Comparison of ENCODE assay signal across 20 cellular contexts in genomic region chr12:664075-664778, GRCh38. TPM values are rescaled to one million over a fixed set of nuclear protein-coding genes. Genes with fewer than 3 reads are reported as not detected.
A peak's percentile ranks its signal among the peaks of the same experiment; 100 is the strongest.
DNase-seq lines count a peak whose midpoint lies in the region; ATAC-seq and TF ChIP-seq lines count a peak whose summit lies in the region.
"Had no signal": no experiment of that assay in that cellular context is flagged by ENCODE, and none has a peak within 500 bp of the region (broad histone marks: within the 10 kb centered on the region; RNA-seq: fewer than 3 reads in every experiment).

No MANE protein-coding gene starts in this region.

- no peaks in the 10 kb centered on the region for H3K9me3 Mint-ChIP-seq in activated naive CD4-positive, alpha-beta T cell treated with anti-CD3 and anti-CD28 coated beads, Interleukin-2, amount 50 U/mL, for 24 hours
- H3K9me3 Mint-ChIP-seq: GM23338 had no signal

- ATAC-seq in T-helper 17 cell (no peak), left lung (peak; percentile 70)

- no peak overlapping the region for H3K4me3 ChIP-seq in left lung
- H3K4me3 ChIP-seq: A549, GM23338, Peyer's patch had no signal

- DNase-seq in activated naive CD4-positive, alpha-beta T cell treated with Interleukin-2 at 50 U/mL for 16 hours: no peak
- no peak for DNase-seq in T-helper 17 cell
- no peak for DNase-seq in left lung
- DNase-seq in foreskin melanocyte: no peak
- no peak for DNase-seq in DMS 273 (lab: John Stamatoyannopoulos, UW; ENCODE audit: unreplicated experiment)
- no peak for DNase-seq in DMS79 treated with DMSO at 0.1 percent for 48 hours (lab: John Stamatoyannopoulos, UW)
- DNase-seq: DMS153, NCI-H1092 treated with DMSO at 0.1 percent for 48 hours, NCI-H1694, NCI-H345, NCI-H526 treated with DMSO at 0.1 percent for 48 hours, Peyer's patch, Right ventricle myocardium superior had no signal

- H3K36me3 Mint-ChIP-seq in activated naive CD4-positive, alpha-beta T cell treated with anti-CD3 and anti-CD28 coated beads, Interleukin-2, amount 50 U/mL, for 24 hours: no peaks in the 10 kb centered on the region
- no peaks in the 10 kb centered on the region for H3K36me3 Mint-ChIP-seq in T-helper 17 cell (ENCODE audit: low read depth)

- H3K4me3 Mint-ChIP-seq in activated naive CD4-positive, alpha-beta T cell treated with anti-CD3 and anti-CD28 coated beads, Interleukin-2, amount 50 U/mL, for 24 hours: peak overlapping the region; percentile 7
- H3K4me3 Mint-ChIP-seq in T-helper 17 cell: peak overlapping the region; percentile 95
- H3K4me3 Mint-ChIP-seq: GM23338 had no signal

- no peak overlapping the region for H3K27ac ChIP-seq in left lung
- peak overlapping the region; percentile 64 for H3K27ac ChIP-seq in temporal lobe (ENCODE audit: low read depth, low read length)
- H3K27ac ChIP-seq: A549, KMS-11 had no signal

- no peaks in the 10 kb centered on the region for H3K27me3 ChIP-seq in left lung
- H3K27me3 ChIP-seq: Peyer's patch had no signal

- intact Hi-C loops in left lung (cut with DNase I): no loop called here

- no peak overlapping the region for H3K27ac Mint-ChIP-seq in activated naive CD4-positive, alpha-beta T cell treated with anti-CD3 and anti-CD28 coated beads, Interleukin-2, amount 50 U/mL, for 24 hours
- H3K27ac Mint-ChIP-seq in T-helper 17 cell: peak overlapping the region; percentile 39
- H3K27ac Mint-ChIP-seq: GM23338 had no signal

- no peaks in the 10 kb centered on the region for H3K27me3 Mint-ChIP-seq in activated naive CD4-positive, alpha-beta T cell treated with anti-CD3 and anti-CD28 coated beads, Interleukin-2, amount 50 U/mL, for 24 hours
- H3K27me3 Mint-ChIP-seq in T-helper 17 cell: no peaks in the 10 kb centered on the region

- peaks cover 70% of the 10 kb centered on the region for H3K4me1 Mint-ChIP-seq in activated naive CD4-positive, alpha-beta T cell treated with anti-CD3 and anti-CD28 coated beads, Interleukin-2, amount 50 U/mL, for 24 hours
- H3K4me1 Mint-ChIP-seq in T-helper 17 cell: peaks cover 47% of the 10 kb centered on the region

- H3K9me3 ChIP-seq in T-helper 17 cell (ENCODE audit: control insufficient read depth, low read length, poor library complexity, severe bottlenecking) (no peaks in the 10 kb centered on the region), left lung (no peaks in the 10 kb centered on the region)
- H3K9me3 ChIP-seq: A549, Peyer's patch, SK-N-SH had no signal

- no peak for TF ChIP-seq CTCF in left lung (IDR thresholded peaks at IDR 0.05)

- peaks cover 5 to 53% of the 10 kb centered on the region in 2 donors for H3K4me1 ChIP-seq in left lung

- no peaks in the 10 kb centered on the region for H3K36me3 ChIP-seq in left lung
- H3K36me3 ChIP-seq: Peyer's patch had no signal

RNA-seq across cellular contexts. Expression of gene NINJ2, which starts 1.0 kb away (rescaled TPM):
- 1 to 10 TPM; 6.1 to 6.3 TPM for total RNA-seq in T-helper 17 cell
- total RNA-seq in left lung: 10 to 100 TPM; 13.0 to 18.0 TPM
- total RNA-seq in temporal lobe: 0.49 TPM
- total RNA-seq: MCF 10A had no signal
